15 cellular contexts compared by ENCODE assay signal in the genomic region with DNA sequence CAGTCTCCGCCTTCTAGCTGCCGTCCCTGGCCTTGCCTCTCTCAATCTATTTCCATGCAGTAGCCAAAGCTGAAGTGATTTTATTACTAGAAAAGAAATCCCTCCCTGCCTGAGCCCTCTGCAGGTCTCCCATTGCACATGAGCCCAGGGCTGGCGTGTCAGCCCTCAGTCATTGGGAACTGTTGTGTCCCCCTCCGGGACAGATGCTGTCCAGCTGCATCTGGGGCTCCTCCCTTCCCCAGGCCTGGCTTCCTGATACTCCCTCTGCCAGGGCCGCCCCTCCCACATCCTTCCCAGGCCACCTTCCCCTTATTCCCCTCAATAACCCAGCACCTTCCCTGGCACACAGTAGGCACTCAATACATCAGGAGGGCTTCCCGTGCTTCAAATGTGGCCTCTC. TPM values are rescaled to one million over a fixed set of nuclear protein-coding genes. Genes with fewer than 3 reads are reported as not detected.
DNase-seq lines count a peak whose midpoint lies in the region; ATAC-seq and TF ChIP-seq lines count a peak whose summit lies in the region.
"Had no signal": no experiment of that assay in that cellular context is flagged by ENCODE, and none has a peak within 500 bp of the region (broad histone marks: within the 10 kb centered on the region; RNA-seq: fewer than 3 reads in every experiment).

No MANE protein-coding gene starts in this region.

- DNase-seq in activated T-cell treated with anti-CD3 and anti-CD28 coated beads, Interleukin-2, amount 50 U/mL, for 24 hours = no peak
- DNase-seq in activated T-cell treated with anti-CD3 and anti-CD28 coated beads for 4 hours = no peak
- DNase-seq in WTC11 (ENCODE audit: low spot score) = no peak
- DNase-seq in left kidney (ENCODE audit: low read depth, low spot score) = peak; percentile 61
- no peak for DNase-seq in stimulated activated effector memory CD8-positive, alpha-beta T cell treated with anti-CD3 and anti-CD28 coated beads, Interleukin-12 subunit alpha, Interleukin-12 subunit beta, amount 100 ng/mL, for 72 hours (ENCODE audit: low spot score in 2 of 2)
- no peak for DNase-seq in NCI-H2081 (lab: John Stamatoyannopoulos, UW)
- DNase-seq in head of caudate nucleus = no peak
- DNase-seq: effector CD4-positive, alpha-beta T cell; kidney glomerular epithelial cell; NCI-H1048; NCI-H510A had no signal

- H3K4me3 Mint-ChIP-seq in activated T-cell treated with anti-CD3 and anti-CD28 coated beads, Interleukin-2, amount 50 U/mL, for 24 hours = peak overlapping the region; percentile 19
- H3K4me3 Mint-ChIP-seq in WTC11 = no peak overlapping the region
- H3K4me3 Mint-ChIP-seq in stimulated activated effector memory CD8-positive, alpha-beta T cell treated with anti-CD3 and anti-CD28 coated beads, Interleukin-12 subunit alpha, Interleukin-12 subunit beta, amount 100 ng/mL, for 72 hours = peak overlapping the region; percentile 54

- CTCF ChIA-PET in WTC11 (lab: Charles Lee) = interaction anchor here (0.8 to 5.2 kb wide), 13 partner anchors 10 to 113 kb away, joined by 3 to 52 read pairs (median 6); partner anchors contain the start of gene ZSCAN10

- TF ChIP-seq CTCF in WTC11 (IDR thresholded peaks at IDR 0.05) = no peak

- H3K27me3 Mint-ChIP-seq in activated T-cell treated with anti-CD3 and anti-CD28 coated beads, Interleukin-2, amount 50 U/mL, for 24 hours = no peaks in the 10 kb centered on the region
- no peaks in the 10 kb centered on the region for H3K27me3 Mint-ChIP-seq in WTC11 (ENCODE audit: low read depth)

- peak overlapping the region; percentile 34 for H3K27ac Mint-ChIP-seq in activated T-cell treated with anti-CD3 and anti-CD28 coated beads, Interleukin-2, amount 50 U/mL, for 24 hours
- H3K27ac Mint-ChIP-seq in WTC11 = peak overlapping the region; percentile 84
- peak overlapping the region; percentile 90 for H3K27ac Mint-ChIP-seq in stimulated activated effector memory CD8-positive, alpha-beta T cell treated with anti-CD3 and anti-CD28 coated beads, Interleukin-12 subunit alpha, Interleukin-12 subunit beta, amount 100 ng/mL, for 72 hours

- peaks cover 3% of the 10 kb centered on the region for H3K36me3 Mint-ChIP-seq in activated T-cell treated with anti-CD3 and anti-CD28 coated beads, Interleukin-2, amount 50 U/mL, for 24 hours (ENCODE audit: low read depth)
- peaks cover 34% of the 10 kb centered on the region for H3K36me3 Mint-ChIP-seq in WTC11
- peaks cover 6% of the 10 kb centered on the region for H3K36me3 Mint-ChIP-seq in stimulated activated effector memory CD8-positive, alpha-beta T cell treated with anti-CD3 and anti-CD28 coated beads, Interleukin-12 subunit alpha, Interleukin-12 subunit beta, amount 100 ng/mL, for 72 hours

- peaks cover 56% of the 10 kb centered on the region for H3K4me1 Mint-ChIP-seq in activated T-cell treated with anti-CD3 and anti-CD28 coated beads, Interleukin-2, amount 50 U/mL, for 24 hours (ENCODE audit: low read depth)
- peaks cover 21% of the 10 kb centered on the region for H3K4me1 Mint-ChIP-seq in WTC11
- peaks cover 44% of the 10 kb centered on the region for H3K4me1 Mint-ChIP-seq in stimulated activated effector memory CD8-positive, alpha-beta T cell treated with anti-CD3 and anti-CD28 coated beads, Interleukin-12 subunit alpha, Interleukin-12 subunit beta, amount 100 ng/mL, for 72 hours

- ATAC-seq in WTC11 (peak; percentile 10), GM18870 (IDR thresholded peaks at IDR 0.05; ENCODE audit: unreplicated experiment) (no peak)
- no peak for ATAC-seq in stimulated activated effector memory CD8-positive, alpha-beta T cell treated with anti-CD3 and anti-CD28 coated beads, Interleukin-12 subunit alpha, Interleukin-12 subunit beta, amount 100 ng/mL, for 72 hours

- H3K9me3 Mint-ChIP-seq in activated T-cell treated with anti-CD3 and anti-CD28 coated beads, Interleukin-2, amount 50 U/mL, for 24 hours = no peaks in the 10 kb centered on the region
- no peaks in the 10 kb centered on the region for H3K9me3 Mint-ChIP-seq in WTC11
- no peaks in the 10 kb centered on the region for H3K9me3 Mint-ChIP-seq in stimulated activated effector memory CD8-positive, alpha-beta T cell treated with anti-CD3 and anti-CD28 coated beads, Interleukin-12 subunit alpha, Interleukin-12 subunit beta, amount 100 ng/mL, for 72 hours

- intact Hi-C loops in head of caudate nucleus (cut with DNase I) = no loop called here

- POLR2A ChIA-PET in WTC11 (lab: Charles Lee) = interaction anchor here (1.0 to 1.9 kb wide), 5 partner anchors 11 to 42 kb away, joined by 3 to 12 read pairs (median 4); partner anchors contain the start of genes ZNF205 and ZSCAN10

TF ChIP-seq in WTC11, 78 proteins besides CTCF, POLR2A, EP300 and RAD21:
- TF ChIP-seq, protein P1, sequence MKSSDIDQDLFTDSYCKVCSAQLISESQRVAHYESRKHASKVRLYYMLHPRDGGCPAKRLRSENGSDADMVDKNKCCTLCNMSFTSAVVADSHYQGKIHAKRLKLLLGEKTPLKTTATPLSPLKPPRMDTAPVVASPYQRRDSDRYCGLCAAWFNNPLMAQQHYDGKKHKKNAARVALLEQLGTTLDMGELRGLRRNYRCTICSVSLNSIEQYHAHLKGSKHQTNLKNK (CRISPR knock-in tag; IDR thresholded peaks at IDR 0.05) = 0 out of 2 replicates have a peak, but pooled peaks have one; percentile 14
- TF ChIP-seq RELA (CRISPR knock-in tag; IDR thresholded peaks at IDR 0.05; ENCODE audit: borderline replicate concordance) (no peak), GABPB1 (CRISPR knock-in tag; IDR thresholded peaks at IDR 0.05) (no peak)

RNA-seq across cellular contexts. Expression of gene ZSCAN10, which starts 11.3 kb away (rescaled TPM):
- total RNA-seq in WTC11 (2021) = 263 to 286 TPM (median 271 TPM) in 3 replicates
- total RNA-seq: Daoy, frontal cortex, osteoblast had no signal

RNA-seq across cellular contexts. Expression of gene IL32, which starts 22.4 kb away (rescaled TPM):
- 3.5 to 4.7 TPM (median 3.6 TPM) in 3 replicates for total RNA-seq in WTC11 (2021)

RNA-seq across cellular contexts. Expression of gene ZNF205, which starts 24.6 kb away (rescaled TPM):
- 17.7 to 22.7 TPM (median 21.3 TPM) in 3 replicates for total RNA-seq in WTC11 (2021)

RNA-seq across cellular contexts. Expression of gene MMP25, which starts 41.5 kb away (rescaled TPM):
- 41.2 to 49.0 TPM (median 43.3 TPM) in 3 replicates for total RNA-seq in WTC11 (2021)

RNA-seq across cellular contexts. Expression of gene ZNF213, which starts 47.0 kb away (rescaled TPM):
- 8.9 to 11.6 TPM (median 10.3 TPM) in 3 replicates for total RNA-seq in WTC11 (2021)

Comparison
In these comparisons a context has a peak if more than half of its experiments do, and no peak if none do; other contexts are left out.
1. H3K27ac Mint-ChIP-seq: peak in every context shown above with its lines; median percentile 90 in stimulated activated effector memory CD8-positive, alpha-beta T cell treated with anti-CD3 and anti-CD28 coated beads, Interleukin-12 subunit alpha, Interleukin-12 subunit beta, amount 100 ng/mL, for 72 hours; 84 in WTC11; 34 in activated T-cell treated with anti-CD3 and anti-CD28 coated beads, Interleukin-2, amount 50 U/mL, for 24 hours.